In the genomic region with DNA sequence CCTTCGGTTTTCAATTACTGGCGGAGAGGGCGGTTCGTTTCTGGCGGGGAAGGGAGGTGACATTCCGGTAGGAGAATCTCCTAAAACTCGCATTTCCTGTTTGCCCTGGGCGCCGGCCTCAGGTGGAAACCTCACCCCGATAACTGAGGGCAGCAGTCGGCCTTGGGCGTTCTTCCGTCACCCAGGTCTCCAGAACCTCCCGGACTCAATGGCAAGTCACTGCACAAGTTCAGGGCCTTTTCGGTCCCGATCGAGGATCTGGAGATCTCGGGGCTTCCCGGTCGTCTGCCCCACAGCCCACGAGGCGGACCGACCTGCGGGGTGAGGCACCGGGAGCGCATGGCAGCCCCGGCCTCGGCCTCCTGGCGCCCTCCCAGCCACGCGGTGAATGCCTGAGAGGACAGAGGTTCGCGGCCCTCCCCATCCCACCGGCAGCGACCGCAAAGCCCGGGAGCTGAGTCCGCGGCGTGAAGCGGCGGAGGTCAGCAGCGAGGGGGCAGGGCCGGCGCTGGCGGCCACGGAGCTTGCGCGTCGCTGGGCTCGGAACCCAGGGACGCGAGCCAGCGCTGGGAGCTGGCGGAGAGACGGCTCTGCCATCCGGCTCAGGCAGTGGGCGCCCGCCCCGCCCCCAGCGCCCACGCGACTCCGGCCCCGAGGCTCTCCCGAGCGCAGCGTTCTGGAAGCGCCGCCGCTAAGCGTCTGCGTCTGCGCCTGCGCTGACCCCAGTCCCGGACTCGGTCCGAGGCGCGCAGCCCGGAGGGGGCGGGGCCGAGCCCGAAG, we compare ENCODE assay signal across 8 cellular contexts. TPM values are rescaled to one million over a fixed set of nuclear protein-coding genes. Genes with fewer than 3 reads are reported as not detected.
A peak's percentile ranks its signal among the peaks of the same experiment; 100 is the strongest.
DNase-seq lines count a peak whose midpoint lies in the region; ATAC-seq, FAIRE-seq and TF ChIP-seq lines count a peak whose summit lies in the region.

No MANE protein-coding gene starts in this region.

- H3K4me1 ChIP-seq in right atrium auricular region, result peaks cover 0 to 7% of the 10 kb centered on the region in 2 donors
- H3K4me1 ChIP-seq in psoas muscle, result no peaks in the 10 kb centered on the region
- no peaks in the 10 kb centered on the region for H3K4me1 ChIP-seq in urinary bladder (ENCODE audit: insufficient read depth)

- peaks cover 6% of the 10 kb centered on the region for H3K4me1 Mint-ChIP-seq in T-helper 1 cell treated with Interleukin-12 subunit alpha and Interleukin-12 subunit beta and Interleukin-4 antibody, amounts not matched to agents 30 μg/mL and 1 μg/mL, for 36 hours (ENCODE audit: low read depth)

- no peaks in the 10 kb centered on the region for H3K36me3 Mint-ChIP-seq in T-helper 1 cell treated with Interleukin-12 subunit alpha and Interleukin-12 subunit beta and Interleukin-4 antibody, amounts not matched to agents 30 μg/mL and 1 μg/mL, for 36 hours (ENCODE audit: low read depth)

- H3K9me3 ChIP-seq in right atrium auricular region (no peaks in the 10 kb centered on the region), psoas muscle (no peaks in the 10 kb centered on the region)

- peak overlapping the region; percentile 72 for H3K4me3 Mint-ChIP-seq in T-helper 1 cell treated with Interleukin-12 subunit alpha and Interleukin-12 subunit beta and Interleukin-4 antibody, amounts not matched to agents 30 μg/mL and 1 μg/mL, for 36 hours

- peak in 1 of 2 donors; percentile 61 for TF ChIP-seq CTCF in right atrium auricular region (IDR thresholded peaks at IDR 0.05)
- no peak for TF ChIP-seq CTCF in psoas muscle (IDR thresholded peaks at IDR 0.05)

- intact Hi-C loops in psoas muscle (cut with DNase I), result loop anchor here in 1 of 2 donors (2.0 to 5.0 kb wide), 2 partner anchors 67 to 201 kb away; a partner anchor contains a TSS

- 1 to 5% (median 2%) methylated on average over 58 to 84 of the region's 84 CpGs for WGBS in psoas muscle, 3 donors
- 2% methylated on average over 84 of the region's 84 CpGs for WGBS in urinary bladder

- peaks cover 12% of the 10 kb centered on the region for H3K27me3 Mint-ChIP-seq in T-helper 1 cell treated with Interleukin-12 subunit alpha and Interleukin-12 subunit beta and Interleukin-4 antibody, amounts not matched to agents 30 μg/mL and 1 μg/mL, for 36 hours (ENCODE audit: low read depth)

- FAIRE-seq in GM12892 (lab: Jason Lieb, UNC), result peak; percentile 96

- H3K9me3 Mint-ChIP-seq in T-helper 1 cell treated with Interleukin-12 subunit alpha and Interleukin-12 subunit beta and Interleukin-4 antibody, amounts not matched to agents 30 μg/mL and 1 μg/mL, for 36 hours, result no peaks in the 10 kb centered on the region

- H3K36me3 ChIP-seq in right atrium auricular region (peaks cover 12% of the 10 kb centered on the region), psoas muscle (ENCODE audit: insufficient read depth in 1 of 2, low read depth in 1 of 2) (peaks cover 0 to 10% of the 10 kb centered on the region in 2 donors), urinary bladder (ENCODE audit: insufficient read depth) (no peaks in the 10 kb centered on the region)

- peak; percentile 98 for DNase-seq in GM12892 (ENCODE audit: insufficient read length)
- peak; percentile 54 for DNase-seq in NCI-H1417 treated with DMSO at 0.1 percent for 48 hours (lab: John Stamatoyannopoulos, UW)
- DNase-seq in amygdala (lab: John Stamatoyannopoulos, UW), result peak in 55 of 56 donors; percentile 26 to 94 (median 83)
- peak; percentile 90 for DNase-seq in right atrium auricular region (ENCODE audit: low spot score)
- DNase-seq in psoas muscle, result peak; percentile 94 to 97

- peak overlapping the region; percentile 55 to 66 for H3K4me3 ChIP-seq in right atrium auricular region
- H3K4me3 ChIP-seq in psoas muscle, result peak overlapping the region; percentile 81
- peak overlapping the region; percentile 62 for H3K4me3 ChIP-seq in urinary bladder (ENCODE audit: low read depth, low read length)

- H3K27me3 ChIP-seq in right atrium auricular region (no peaks in the 10 kb centered on the region), psoas muscle (ENCODE audit: insufficient read depth in 3 of 3, low read length in 2 of 3) (no peaks in the 10 kb centered on the region)

- peak overlapping the region; percentile 59 for H3K27ac Mint-ChIP-seq in T-helper 1 cell treated with Interleukin-12 subunit alpha and Interleukin-12 subunit beta and Interleukin-4 antibody, amounts not matched to agents 30 μg/mL and 1 μg/mL, for 36 hours

- peak; percentile 90 for ATAC-seq in HG02759 (IDR thresholded peaks at IDR 0.05; ENCODE audit: unreplicated experiment)
- peak; percentile 89 to 95 (median 90) for ATAC-seq in psoas muscle

- H3K27ac ChIP-seq in right atrium auricular region, result peak overlapping the region; percentile 91 to 98
- peak overlapping the region; percentile 90 for H3K27ac ChIP-seq in psoas muscle
- H3K27ac ChIP-seq in urinary bladder (ENCODE audit: low read depth), result peak overlapping the region; percentile 87

- TF ChIP-seq POLR2A in GM12892 (IDR thresholded peaks at IDR 0.05; ENCODE audit: low read depth, low read length), result peak; percentile 58; the same call in 1 of the 2 replicates

RNA-seq across cellular contexts. Expression of a gene that starts 58.4 kb away (rescaled TPM):
- polyA plus RNA-seq in GM12892 (2012; ENCODE audit: missing spikeins), result not detected
- total RNA-seq in right atrium auricular region (100 to 1,000 TPM; 295 to 466 TPM), psoas muscle (100 to 1,000 TPM; 305 to 552 (median 476) TPM), urinary bladder (15.0 TPM)
- polyA plus RNA-seq in psoas muscle (100 to 1,000 TPM; 196 to 276 (median 206) TPM), urinary bladder (2.4 TPM)

Comparison
In these comparisons a context has a peak if more than half of its experiments do, and no peak if none do; other contexts are left out.
1. Peak in every context shown above with its lines: DNase-seq, ATAC-seq, H3K4me3 ChIP-seq and H3K27ac ChIP-seq.
2. RNA of a gene that starts 58.4 kb away (total RNA-seq): 305 to 552 TPM in psoas muscle and 295 to 466 TPM in right atrium auricular region; 15.0 TPM in urinary bladder (single experiment); every median in the first group is over 10 times any median in the second.